16 cellular contexts compared by ENCODE assay signal in the genomic region with DNA sequence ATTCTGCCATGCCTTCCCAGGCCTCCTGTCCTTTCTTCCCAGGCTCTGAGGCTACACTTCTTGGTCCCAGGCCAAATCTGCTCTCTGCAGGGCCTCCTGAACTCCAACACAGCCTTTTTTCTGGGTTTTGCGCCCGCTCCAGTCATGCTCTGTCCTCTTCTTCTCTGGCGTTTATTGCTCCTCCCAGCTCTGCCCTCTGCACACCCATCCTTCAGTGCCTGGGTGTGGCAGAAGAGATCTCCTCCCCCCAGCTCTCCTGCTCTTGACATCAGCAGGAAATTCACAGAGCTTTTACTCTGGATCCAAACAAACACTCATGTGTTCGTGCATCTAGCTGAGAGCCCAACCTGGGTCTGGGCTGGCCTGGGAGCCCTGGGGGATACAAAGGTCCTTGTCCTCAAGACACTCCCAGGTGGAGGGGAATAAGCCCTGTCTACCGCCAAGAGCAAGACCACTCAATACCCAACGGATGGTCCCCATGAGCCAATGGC. TPM values are rescaled to one million over a fixed set of nuclear protein-coding genes. Genes with fewer than 3 reads are reported as not detected.
A peak's percentile ranks its signal among the peaks of the same experiment; 100 is the strongest.
DNase-seq lines count a peak whose midpoint lies in the region; ATAC-seq and TF ChIP-seq lines count a peak whose summit lies in the region.
"Had no signal": no experiment of that assay in that cellular context is flagged by ENCODE, and none has a peak within 500 bp of the region (broad histone marks: within the 10 kb centered on the region; RNA-seq: fewer than 3 reads in every experiment).

No MANE protein-coding gene starts in this region.

- no peaks in the 10 kb centered on the region for H3K9me3 Mint-ChIP-seq in Caco-2 (ENCODE audit: unreplicated experiment)
- no peaks in the 10 kb centered on the region for H3K9me3 Mint-ChIP-seq in chondrocyte (ENCODE audit: low read depth)
- H3K9me3 Mint-ChIP-seq in activated CD8-positive, alpha-beta T cell treated with anti-CD3 and anti-CD28 coated beads for 36 hours, result no peaks in the 10 kb centered on the region
- H3K9me3 Mint-ChIP-seq in activated CD4-positive, alpha-beta memory T cell treated with anti-CD3 and anti-CD28 coated beads for 36 hours, result no peaks in the 10 kb centered on the region
- H3K9me3 Mint-ChIP-seq: nephron progenitor cell had no signal

- H3K27ac Mint-ChIP-seq in Caco-2 (ENCODE audit: unreplicated experiment), result peak overlapping the region; percentile 53
- H3K27ac Mint-ChIP-seq in chondrocyte (ENCODE audit: unreplicated experiment), result no peak overlapping the region
- no peak overlapping the region for H3K27ac Mint-ChIP-seq in activated CD8-positive, alpha-beta T cell treated with anti-CD3 and anti-CD28 coated beads for 36 hours
- H3K27ac Mint-ChIP-seq in activated CD4-positive, alpha-beta memory T cell treated with anti-CD3 and anti-CD28 coated beads for 36 hours, result no peak overlapping the region
- H3K27ac Mint-ChIP-seq: activated CD4-positive, alpha-beta T cell treated with anti-CD3 and anti-CD28 coated beads for 36 hours; nephron progenitor cell had no signal

- POLR2A ChIA-PET in Caco-2 (lab: Charles Lee) (no interaction called here), HEK293 (lab: Yijun Ruan, JAX) (no interaction called here)
- POLR2A ChIA-PET in activated CD8-positive, alpha-beta T cell treated with anti-CD3 and anti-CD28 coated beads for 36 hours (lab: Charles Lee), result interaction anchor here (0.7 to 2.2 kb wide), 3 partner anchors 28 to 198 kb away, joined by 3 to 7 read pairs (median 6); a partner anchor contains a TSS
- POLR2A ChIA-PET in activated CD4-positive, alpha-beta memory T cell treated with anti-CD3 and anti-CD28 coated beads for 36 hours (lab: Charles Lee), result no interaction called here

- H3K36me3 Mint-ChIP-seq in Caco-2 (ENCODE audit: insufficient read depth, unreplicated experiment), result no peaks in the 10 kb centered on the region
- no peaks in the 10 kb centered on the region for H3K36me3 Mint-ChIP-seq in chondrocyte (ENCODE audit: low read depth)
- H3K36me3 Mint-ChIP-seq in activated CD8-positive, alpha-beta T cell treated with anti-CD3 and anti-CD28 coated beads for 36 hours (ENCODE audit: low read depth), result peaks cover 2% of the 10 kb centered on the region
- H3K36me3 Mint-ChIP-seq in activated CD4-positive, alpha-beta memory T cell treated with anti-CD3 and anti-CD28 coated beads for 36 hours, result no peaks in the 10 kb centered on the region

- no peaks in the 10 kb centered on the region for H3K27me3 ChIP-seq in Caco-2 (replicated peaks; ENCODE audit: control insufficient read depth, insufficient read depth, low read length)

- TF ChIP-seq CTCF in Caco-2 (IDR thresholded peaks at IDR 0.05; ENCODE audit: insufficient read depth in 1 of 2, low read depth in 1 of 2, low read length in 1 of 2, severe bottlenecking in 1 of 2, unreplicated experiment in 1 of 2) (no peak), HEK293 (tag by site-specific recombination; IDR thresholded peaks at IDR 0.05) (no peak), chondrocyte (IDR thresholded peaks at IDR 0.05) (no peak)
- no peak for TF ChIP-seq CTCF in activated CD8-positive, alpha-beta T cell treated with anti-CD3 and anti-CD28 coated beads for 36 hours (IDR thresholded peaks at IDR 0.05)

- intact Hi-C loops in Caco-2 (cut with micrococcal nuclease; ENCODE audit: unreplicated experiment), result loop anchor here (5.0 kb wide), 1 partner anchor 91 kb away; no protein-coding TSS in a partner anchor
- intact Hi-C loops in activated CD8-positive, alpha-beta T cell treated with anti-CD3 and anti-CD28 coated beads for 36 hours (cut with micrococcal nuclease), result no loop called here
- intact Hi-C loops in activated CD4-positive, alpha-beta memory T cell treated with anti-CD3 and anti-CD28 coated beads for 36 hours (cut with micrococcal nuclease), result no loop called here

- H3K27me3 Mint-ChIP-seq in Caco-2 (ENCODE audit: insufficient read depth, unreplicated experiment) (no peaks in the 10 kb centered on the region), chondrocyte (ENCODE audit: low read depth) (no peaks in the 10 kb centered on the region)
- H3K27me3 Mint-ChIP-seq in activated CD8-positive, alpha-beta T cell treated with anti-CD3 and anti-CD28 coated beads for 36 hours, result no peaks in the 10 kb centered on the region
- no peaks in the 10 kb centered on the region for H3K27me3 Mint-ChIP-seq in activated CD4-positive, alpha-beta memory T cell treated with anti-CD3 and anti-CD28 coated beads for 36 hours
- H3K27me3 Mint-ChIP-seq: activated CD4-positive, alpha-beta T cell treated with anti-CD3 and anti-CD28 coated beads for 36 hours had no signal

- no peak overlapping the region for H3K27ac ChIP-seq in HEK293 (ENCODE audit: extremely low read depth, low read depth, low read length)

- H3K4me1 ChIP-seq in Caco-2 (peaks cover 3% of the 10 kb centered on the region), HEK293 (ENCODE audit: control insufficient read depth, insufficient read depth, low read length) (0 out of 2 replicates have a peak, but pooled peaks cover 3% of the 10 kb centered on the region)

- DNase-seq in Caco-2 (no peak), chondrocyte (ENCODE audit: low spot score) (peak; percentile 51), mucosa of gallbladder (ENCODE audit: low spot score) (peak; percentile 66), NCI-H82 treated with DMSO at 0.1 percent for 48 hours (lab: John Stamatoyannopoulos, UW; ENCODE audit: unreplicated experiment) (no peak), SIG-M5 treated with dmso at 0.1 percent for 504 hours (lab: John Stamatoyannopoulos, UW; ENCODE audit: unreplicated experiment) (no peak)
- DNase-seq in activated CD8-positive, alpha-beta T cell treated with anti-CD3 and anti-CD28 coated beads for 36 hours, result no peak
- no peak for DNase-seq in activated CD4-positive, alpha-beta memory T cell treated with anti-CD3 and anti-CD28 coated beads for 36 hours
- DNase-seq: activated CD4-positive, alpha-beta T cell treated with anti-CD3 and anti-CD28 coated beads for 36 hours; COR-L47; NCI-H1694; nephron progenitor cell; SHP77; stimulated activated CD4-positive, alpha-beta T cell treated with anti-CD3 and anti-CD28 coated beads, Interleukin-2, amount 100 ng/mL, for 24 hours had no signal

- CTCF ChIA-PET in Caco-2 (lab: Charles Lee), result no interaction called here
- CTCF ChIA-PET in HEK293 (lab: Yijun Ruan, JAX), result interaction anchor here (1.2 to 17.6 kb wide), 3 partner anchors 7 to 196 kb away, joined by 4 to 522 read pairs (median 68); a partner anchor contains a TSS
- CTCF ChIA-PET in activated CD8-positive, alpha-beta T cell treated with anti-CD3 and anti-CD28 coated beads for 36 hours (lab: Charles Lee), result interaction anchor here (1.1 to 24.0 kb wide), 3 partner anchors 9 to 194 kb away, joined by 3 to 745 read pairs (median 158); a partner anchor contains a TSS
- CTCF ChIA-PET in activated CD4-positive, alpha-beta memory T cell treated with anti-CD3 and anti-CD28 coated beads for 36 hours (lab: Charles Lee), result interaction anchor here (0.6 to 17.8 kb wide), 5 partner anchors 10 to 195 kb away, joined by 3 to 723 read pairs (median 5); a partner anchor contains a TSS

- no TSS peak for BruUV-seq in Caco-2 (replicated peaks; lab: Mats Ljungman, UMichigan)

- H3K4me3 Mint-ChIP-seq in Caco-2 (ENCODE audit: unreplicated experiment) (no peak overlapping the region), chondrocyte (ENCODE audit: unreplicated experiment) (no peak overlapping the region)
- no peak overlapping the region for H3K4me3 Mint-ChIP-seq in activated CD8-positive, alpha-beta T cell treated with anti-CD3 and anti-CD28 coated beads for 36 hours
- H3K4me3 Mint-ChIP-seq in activated CD4-positive, alpha-beta memory T cell treated with anti-CD3 and anti-CD28 coated beads for 36 hours, result no peak overlapping the region
- H3K4me3 Mint-ChIP-seq: activated CD4-positive, alpha-beta T cell treated with anti-CD3 and anti-CD28 coated beads for 36 hours; nephron progenitor cell had no signal

- ATAC-seq in activated CD8-positive, alpha-beta T cell treated with anti-CD3 and anti-CD28 coated beads for 36 hours, result no peak
- ATAC-seq: activated CD4-positive, alpha-beta T cell treated with anti-CD3 and anti-CD28 coated beads for 36 hours had no signal

- H3K9me3 ChIP-seq in Caco-2, result no peaks in the 10 kb centered on the region
- no peaks in the 10 kb centered on the region for H3K9me3 ChIP-seq in HEK293 (ENCODE audit: control insufficient read depth, insufficient read depth, low read depth, low read length)

- H3K4me3 ChIP-seq in Caco-2 (ENCODE audit: low read depth, low read length) (no peak overlapping the region), HEK293 (ENCODE audit: low read depth, low read length) (no peak overlapping the region)

- H3K4me1 Mint-ChIP-seq in Caco-2 (ENCODE audit: low read depth, unreplicated experiment), result peaks cover 7% of the 10 kb centered on the region
- peaks cover 69% of the 10 kb centered on the region for H3K4me1 Mint-ChIP-seq in chondrocyte (ENCODE audit: low read depth)
- peaks cover 32% of the 10 kb centered on the region for H3K4me1 Mint-ChIP-seq in activated CD8-positive, alpha-beta T cell treated with anti-CD3 and anti-CD28 coated beads for 36 hours (ENCODE audit: low read depth)
- peaks cover 34% of the 10 kb centered on the region for H3K4me1 Mint-ChIP-seq in activated CD4-positive, alpha-beta memory T cell treated with anti-CD3 and anti-CD28 coated beads for 36 hours (ENCODE audit: low read depth)

- H3K36me3 ChIP-seq in Caco-2 (ENCODE audit: control insufficient read depth, insufficient read depth, low read length), result no peaks in the 10 kb centered on the region
- H3K36me3 ChIP-seq in HEK293 (ENCODE audit: control insufficient read depth in 2 of 2, insufficient read depth in 1 of 2, low read length in 2 of 2), result no peaks in the 10 kb centered on the region

TF ChIP-seq in HEK293, 187 proteins besides CTCF, POLR2A, EP300 and RAD21 (continues in another document):
- TF ChIP-seq ZNF266 (tag by site-specific recombination; IDR thresholded peaks at IDR 0.05; ENCODE audit: low read depth), result no peak

RNA-seq across cellular contexts. Expression of a gene that starts 22.9 kb away (rescaled TPM):
- 15.3 and 18.5 TPM in 2 replicates for total RNA-seq in Caco-2 (2022)
- not detected in 3 replicates for total RNA-seq in chondrocyte
- 459 TPM for total RNA-seq in mucosa of gallbladder
- total RNA-seq in activated CD8-positive, alpha-beta T cell treated with anti-CD3 and anti-CD28 coated beads for 36 hours, result not detected
- not detected for total RNA-seq in activated CD4-positive, alpha-beta memory T cell treated with anti-CD3 and anti-CD28 coated beads for 36 hours
- total RNA-seq: activated CD4-positive, alpha-beta T cell treated with anti-CD3 and anti-CD28 coated beads for 36 hours; HT1080; subcutaneous adipose tissue had no signal

RNA-seq across cellular contexts. Expression of a gene that starts 45.7 kb away (rescaled TPM):
- total RNA-seq in Caco-2 (2022) (8.9 and 10.6 TPM in 2 replicates), chondrocyte (51.2 to 63.8 TPM (median 61.5 TPM) in 3 replicates), mucosa of gallbladder (40.6 TPM)
- total RNA-seq in activated CD8-positive, alpha-beta T cell treated with anti-CD3 and anti-CD28 coated beads for 36 hours, result 10 to 100 TPM; 40.8 to 42.0 TPM
- total RNA-seq in activated CD4-positive, alpha-beta memory T cell treated with anti-CD3 and anti-CD28 coated beads for 36 hours, result 1 to 10 TPM; 1.6 to 2.1 TPM

Comparison
In these comparisons a context has a peak if more than half of its experiments do, and no peak if none do; other contexts are left out.
1. DNase-seq: peak in chondrocyte (single experiment) and mucosa of gallbladder (single experiment); none in Caco-2 (0 of 2), NCI-H82 treated with DMSO at 0.1 percent for 48 hours (single experiment), activated CD8-positive, alpha-beta T cell treated with anti-CD3 and anti-CD28 coated beads for 36 hours (single experiment), activated CD4-positive, alpha-beta memory T cell treated with anti-CD3 and anti-CD28 coated beads for 36 hours (single experiment) and SIG-M5 treated with dmso at 0.1 percent for 504 hours (single experiment).
2. RNA of a gene that starts 22.9 kb away (total RNA-seq): 459 TPM in mucosa of gallbladder (single experiment); 15.3 to 18.5 TPM in Caco-2, not detected in chondrocyte, not detected in activated CD8-positive, alpha-beta T cell treated with anti-CD3 and anti-CD28 coated beads for 36 hours and not detected in activated CD4-positive, alpha-beta memory T cell treated with anti-CD3 and anti-CD28 coated beads for 36 hours; every median in the first group is over 10 times any median in the second.